ENCODE assay signal across 1 cellular context in the genomic region with DNA sequence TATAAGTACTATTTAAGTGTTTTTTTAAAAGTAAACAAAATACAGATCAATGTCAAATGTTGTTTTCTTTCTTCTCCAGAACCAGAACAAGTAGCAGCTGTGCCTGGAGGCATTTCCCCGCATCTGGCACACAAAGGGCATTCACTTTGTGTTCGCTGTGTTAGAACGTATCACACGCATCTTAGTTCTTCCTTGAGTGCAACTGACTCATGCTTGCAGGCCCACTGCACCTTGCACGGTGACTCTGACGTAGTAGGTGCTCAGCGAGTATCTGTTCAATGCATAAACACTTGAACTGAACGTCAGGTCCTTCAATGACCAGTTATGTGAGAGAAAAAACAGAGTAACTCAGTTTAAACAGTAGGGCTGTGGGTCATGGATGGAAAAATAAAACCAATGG.
TF ChIP-seq lines count a peak whose summit lies in the region.

No MANE protein-coding gene starts in this region.

TF ChIP-seq in HepG2, 621 proteins besides CTCF, POLR2A, EP300 and RAD21:
- TF ChIP-seq HOXA9 (CRISPR knock-in tag; IDR thresholded peaks at IDR 0.05; ENCODE audit: borderline replicate concordance) = no peak
- TF ChIP-seq CREB1 (IDR thresholded peaks at IDR 0.05) = peak; percentile 38; the same call in 1 of the 2 replicates
- no peak for TF ChIP-seq CREB1 (CRISPR knock-in tag; IDR thresholded peaks at IDR 0.05)
